In genomic region chr3:122076414-122077292, GRCh38 we compare ENCODE assay signal across 13 cellular contexts. TPM values are rescaled to one million over a fixed set of nuclear protein-coding genes. Genes with fewer than 3 reads are reported as not detected.
DNase-seq lines count a peak whose midpoint lies in the region; ATAC-seq and TF ChIP-seq lines count a peak whose summit lies in the region.
"Had no signal": no experiment of that assay in that cellular context is flagged by ENCODE, and none has a peak within 500 bp of the region (broad histone marks: within the 10 kb centered on the region; RNA-seq: fewer than 3 reads in every experiment).

No MANE protein-coding gene starts in this region.

- peaks cover 47% of the 10 kb centered on the region for H3K4me1 Mint-ChIP-seq in activated naive CD4-positive, alpha-beta T cell treated with anti-CD3 and anti-CD28 coated beads, Interleukin-2, amount 10 ng/mL, durations not matched to agents 7 days and 5 days
- H3K4me1 Mint-ChIP-seq in activated CD4-positive, alpha-beta memory T cell treated with anti-CD3 and anti-CD28 coated beads, Interleukin-2, amount 10 ng/mL, durations not matched to agents 7 days and 5 days, result peaks cover 82% of the 10 kb centered on the region
- peaks cover 40% of the 10 kb centered on the region for H3K4me1 Mint-ChIP-seq in stimulated activated naive CD8-positive, alpha-beta T cell treated with anti-CD3 and anti-CD28 coated beads, Interleukin-15, Interleukin-2, amounts not matched to agents 100 ng/mL and 50 ng/mL, for 24 hours (ENCODE audit: low read depth)
- H3K4me1 Mint-ChIP-seq in progenitor cell of endocrine pancreas (ENCODE audit: low read depth), result peaks cover 7% of the 10 kb centered on the region

- peaks cover 1% of the 10 kb centered on the region for H3K9me3 Mint-ChIP-seq in activated naive CD4-positive, alpha-beta T cell treated with anti-CD3 and anti-CD28 coated beads, Interleukin-2, amount 10 ng/mL, durations not matched to agents 7 days and 5 days
- H3K9me3 Mint-ChIP-seq in activated CD4-positive, alpha-beta memory T cell treated with anti-CD3 and anti-CD28 coated beads, Interleukin-2, amount 10 ng/mL, durations not matched to agents 7 days and 5 days, result peaks cover 4% of the 10 kb centered on the region
- H3K9me3 Mint-ChIP-seq in stimulated activated naive CD8-positive, alpha-beta T cell treated with anti-CD3 and anti-CD28 coated beads, Interleukin-15, Interleukin-2, amounts not matched to agents 100 ng/mL and 50 ng/mL, for 24 hours, result no peaks in the 10 kb centered on the region
- H3K9me3 Mint-ChIP-seq in progenitor cell of endocrine pancreas (ENCODE audit: low read depth), result no peaks in the 10 kb centered on the region

- DNase-seq in activated naive CD4-positive, alpha-beta T cell treated with anti-CD3 and anti-CD28 coated beads, Interleukin-2, amount 10 ng/mL, durations not matched to agents 7 days and 5 days, result no peak
- no peak for DNase-seq in activated naive CD4-positive, alpha-beta T cell treated with Interleukin-2 at 50 U/mL for 16 hours
- peak; percentile 63 for DNase-seq in activated CD4-positive, alpha-beta memory T cell treated with anti-CD3 and anti-CD28 coated beads, Interleukin-2, amount 10 ng/mL, durations not matched to agents 7 days and 5 days
- no peak for DNase-seq in progenitor cell of endocrine pancreas (ENCODE audit: low spot score, unreplicated experiment)
- no peak for DNase-seq in posterior vena cava (ENCODE audit: low spot score)
- no peak for DNase-seq in thyroid gland
- DNase-seq: NCI-H2029; nucleus accumbens; stimulated activated CD4-positive, alpha-beta T cell treated with anti-CD3 and anti-CD28 coated beads, Interleukin-2, amount 100 ng/mL, for 24 hours had no signal

- no peak overlapping the region for H3K4me3 Mint-ChIP-seq in activated naive CD4-positive, alpha-beta T cell treated with anti-CD3 and anti-CD28 coated beads, Interleukin-2, amount 10 ng/mL, durations not matched to agents 7 days and 5 days
- H3K4me3 Mint-ChIP-seq in activated CD4-positive, alpha-beta memory T cell treated with anti-CD3 and anti-CD28 coated beads, Interleukin-2, amount 10 ng/mL, durations not matched to agents 7 days and 5 days, result peak overlapping the region; percentile 84
- H3K4me3 Mint-ChIP-seq in stimulated activated naive CD8-positive, alpha-beta T cell treated with anti-CD3 and anti-CD28 coated beads, Interleukin-15, Interleukin-2, amounts not matched to agents 100 ng/mL and 50 ng/mL, for 24 hours, result peak overlapping the region; percentile 67
- no peak overlapping the region for H3K4me3 Mint-ChIP-seq in progenitor cell of endocrine pancreas (ENCODE audit: low read depth)

- peak overlapping the region; percentile 81 for H3K27ac Mint-ChIP-seq in activated naive CD4-positive, alpha-beta T cell treated with anti-CD3 and anti-CD28 coated beads, Interleukin-2, amount 10 ng/mL, durations not matched to agents 7 days and 5 days
- peak overlapping the region; percentile 95 for H3K27ac Mint-ChIP-seq in activated CD4-positive, alpha-beta memory T cell treated with anti-CD3 and anti-CD28 coated beads, Interleukin-2, amount 10 ng/mL, durations not matched to agents 7 days and 5 days
- H3K27ac Mint-ChIP-seq in stimulated activated naive CD8-positive, alpha-beta T cell treated with anti-CD3 and anti-CD28 coated beads, Interleukin-15, Interleukin-2, amounts not matched to agents 100 ng/mL and 50 ng/mL, for 24 hours, result peak overlapping the region; percentile 82
- no peak overlapping the region for H3K27ac Mint-ChIP-seq in progenitor cell of endocrine pancreas

- no peaks in the 10 kb centered on the region for H3K9me3 ChIP-seq in thyroid gland

- POLR2A ChIA-PET in activated CD4-positive, alpha-beta memory T cell treated with anti-CD3 and anti-CD28 coated beads, Interleukin-2, amount 10 ng/mL, durations not matched to agents 7 days and 5 days (lab: Charles Lee), result interaction anchor here (1.2 to 14.7 kb wide), 14 partner anchors 9 to 531 kb away, joined by 3 to 568 read pairs (median 7); partner anchors contain the start of genes DTX3L, EAF2, IQCB1 and PARP9

- H3K27ac ChIP-seq in thyroid gland, result no peak overlapping the region

- TF ChIP-seq POLR2A in thyroid gland (IDR thresholded peaks at IDR 0.05), result no peak

- H3K27me3 ChIP-seq in thyroid gland, result no peaks in the 10 kb centered on the region

- H3K4me1 ChIP-seq in thyroid gland, result no peaks in the 10 kb centered on the region

- no peak overlapping the region for H3K4me3 ChIP-seq in thyroid gland (replicated peaks in 1 of 3)

- WGBS in thyroid gland, 2 donors, result 63 to 72% methylated on average over 4 of the region's 4 CpGs

- CTCF ChIA-PET in activated naive CD4-positive, alpha-beta T cell treated with anti-CD3 and anti-CD28 coated beads, Interleukin-2, amount 10 ng/mL, durations not matched to agents 7 days and 5 days (lab: Charles Lee), result interaction anchor here (1.3 to 5.0 kb wide), 3 partner anchors 8 to 25 kb away, joined by 3 to 22 read pairs (median 6); no protein-coding TSS in a partner anchor
- CTCF ChIA-PET in activated CD4-positive, alpha-beta memory T cell treated with anti-CD3 and anti-CD28 coated beads, Interleukin-2, amount 10 ng/mL, durations not matched to agents 7 days and 5 days (lab: Charles Lee), result interaction anchor here (0.9 to 6.8 kb wide), 5 partner anchors 8 to 179 kb away, joined by 3 to 68 read pairs (median 6); no protein-coding TSS in a partner anchor

- intact Hi-C loops in posterior vena cava (cut with DNase I) (no loop called here), thyroid gland (cut with DNase I) (no loop called here)

- TF ChIP-seq CTCF in progenitor cell of endocrine pancreas (IDR thresholded peaks at IDR 0.05; ENCODE audit: unreplicated experiment) (no peak), thyroid gland (IDR thresholded peaks at IDR 0.05) (no peak)

- no peaks in the 10 kb centered on the region for H3K36me3 ChIP-seq in thyroid gland

- peak; percentile 1 for ATAC-seq in HG02798 (IDR thresholded peaks at IDR 0.05; ENCODE audit: poor library complexity, unreplicated experiment)
- ATAC-seq: Panc1 had no signal

- no peaks in the 10 kb centered on the region for H3K36me3 Mint-ChIP-seq in activated naive CD4-positive, alpha-beta T cell treated with anti-CD3 and anti-CD28 coated beads, Interleukin-2, amount 10 ng/mL, durations not matched to agents 7 days and 5 days
- H3K36me3 Mint-ChIP-seq in activated CD4-positive, alpha-beta memory T cell treated with anti-CD3 and anti-CD28 coated beads, Interleukin-2, amount 10 ng/mL, durations not matched to agents 7 days and 5 days (ENCODE audit: low read depth), result peaks cover 42% of the 10 kb centered on the region
- no peaks in the 10 kb centered on the region for H3K36me3 Mint-ChIP-seq in stimulated activated naive CD8-positive, alpha-beta T cell treated with anti-CD3 and anti-CD28 coated beads, Interleukin-15, Interleukin-2, amounts not matched to agents 100 ng/mL and 50 ng/mL, for 24 hours (ENCODE audit: low read depth)
- no peaks in the 10 kb centered on the region for H3K36me3 Mint-ChIP-seq in progenitor cell of endocrine pancreas (ENCODE audit: insufficient read depth)

- peaks cover 15% of the 10 kb centered on the region for H3K27me3 Mint-ChIP-seq in activated naive CD4-positive, alpha-beta T cell treated with anti-CD3 and anti-CD28 coated beads, Interleukin-2, amount 10 ng/mL, durations not matched to agents 7 days and 5 days
- no peaks in the 10 kb centered on the region for H3K27me3 Mint-ChIP-seq in activated CD4-positive, alpha-beta memory T cell treated with anti-CD3 and anti-CD28 coated beads, Interleukin-2, amount 10 ng/mL, durations not matched to agents 7 days and 5 days
- peaks cover 39% of the 10 kb centered on the region for H3K27me3 Mint-ChIP-seq in stimulated activated naive CD8-positive, alpha-beta T cell treated with anti-CD3 and anti-CD28 coated beads, Interleukin-15, Interleukin-2, amounts not matched to agents 100 ng/mL and 50 ng/mL, for 24 hours
- H3K27me3 Mint-ChIP-seq in progenitor cell of endocrine pancreas, result peaks cover 25% of the 10 kb centered on the region

RNA-seq across cellular contexts. Expression of gene CD86, which starts 21.5 kb away (rescaled TPM):
- total RNA-seq in activated CD4-positive, alpha-beta memory T cell treated with anti-CD3 and anti-CD28 coated beads, Interleukin-2, amount 10 ng/mL, durations not matched to agents 7 days and 5 days, result 10 to 100 TPM; 21.6 to 21.7 TPM
- total RNA-seq in progenitor cell of endocrine pancreas, result not detected in 2 replicates
- total RNA-seq in posterior vena cava, result 1 to 10 TPM; 5.0 to 9.7 TPM
- 1 to 10 TPM in 3 of 4 donors, under 1 TPM in 1; 0.49 to 4.2 (median 1.8) TPM for total RNA-seq in thyroid gland
- total RNA-seq: kidney epithelial cell had no signal

RNA-seq across cellular contexts. Expression of gene ILDR1, which starts 54.6 kb away (rescaled TPM):
- 1 to 10 TPM; 1.6 to 1.7 TPM for total RNA-seq in activated CD4-positive, alpha-beta memory T cell treated with anti-CD3 and anti-CD28 coated beads, Interleukin-2, amount 10 ng/mL, durations not matched to agents 7 days and 5 days
- total RNA-seq in progenitor cell of endocrine pancreas, result 5.0 and 5.4 TPM in 2 replicates
- total RNA-seq in posterior vena cava, result under 1 TPM in 1 of 2 donors, not detected in 1; 0.10 TPM
- total RNA-seq in thyroid gland, result 10 to 100 TPM in 2 of 4 donors, 1 to 10 TPM in 2; 4.3 to 12.0 (median 8.7) TPM

Comparison
In these comparisons a context has a peak if more than half of its experiments do, and no peak if none do; other contexts are left out.
1. H3K4me3 Mint-ChIP-seq: peak in activated CD4-positive, alpha-beta memory T cell treated with anti-CD3 and anti-CD28 coated beads, Interleukin-2, amount 10 ng/mL, durations not matched to agents 7 days and 5 days (single experiment) and stimulated activated naive CD8-positive, alpha-beta T cell treated with anti-CD3 and anti-CD28 coated beads, Interleukin-15, Interleukin-2, amounts not matched to agents 100 ng/mL and 50 ng/mL, for 24 hours (single experiment); none in activated naive CD4-positive, alpha-beta T cell treated with anti-CD3 and anti-CD28 coated beads, Interleukin-2, amount 10 ng/mL, durations not matched to agents 7 days and 5 days (single experiment) and progenitor cell of endocrine pancreas (single experiment).